ENCODE assay signal across 15 cellular contexts in genomic region chr12:29970501-29970900, GRCh38.
"Had no signal": no experiment of that assay in that cellular context is flagged by ENCODE, and none has a peak within 500 bp of the region (broad histone marks: within the 10 kb centered on the region; RNA-seq: fewer than 3 reads in every experiment).

No MANE protein-coding gene starts in this region.

- H3K36me3 ChIP-seq: transverse colon had no signal

- H3K9me3 Mint-ChIP-seq: activated CD4-positive, alpha-beta memory T cell treated with anti-CD3 and anti-CD28 coated beads for 36 hours; activated T-helper 1 cell treated with anti-CD3 and anti-CD28 coated beads, Interleukin-12 subunit alpha, Interleukin-12 subunit beta, Interleukin-2, Interleukin-4 antibody, amounts not matched to agents 30 ng/mL and 10 ng/mL and 1 ng/mL, durations not matched to agents 14 hours and 24 hours and 36 hours had no signal

- H3K4me1 Mint-ChIP-seq: immature natural killer cell; naive thymus-derived CD4-positive, alpha-beta T cell had no signal

- H3K27ac Mint-ChIP-seq: activated CD4-positive, alpha-beta memory T cell treated with anti-CD3 and anti-CD28 coated beads for 36 hours; activated T-helper 1 cell treated with anti-CD3 and anti-CD28 coated beads, Interleukin-12 subunit alpha, Interleukin-12 subunit beta, Interleukin-2, Interleukin-4 antibody, amounts not matched to agents 30 ng/mL and 10 ng/mL and 1 ng/mL, durations not matched to agents 14 hours and 24 hours and 36 hours; effector memory CD8-positive, alpha-beta T cell; immature natural killer cell; naive thymus-derived CD4-positive, alpha-beta T cell had no signal

- ATAC-seq: effector memory CD8-positive, alpha-beta T cell; naive thymus-derived CD4-positive, alpha-beta T cell had no signal

- H3K27me3 Mint-ChIP-seq: activated CD4-positive, alpha-beta memory T cell treated with anti-CD3 and anti-CD28 coated beads for 36 hours; effector memory CD8-positive, alpha-beta T cell; naive thymus-derived CD4-positive, alpha-beta T cell had no signal

- H3K36me3 Mint-ChIP-seq: activated CD4-positive, alpha-beta memory T cell treated with anti-CD3 and anti-CD28 coated beads for 36 hours; immature natural killer cell; naive thymus-derived CD4-positive, alpha-beta T cell had no signal

- H3K4me3 ChIP-seq: lung, transverse colon had no signal

- DNase-seq: activated CD4-positive, alpha-beta memory T cell treated with anti-CD3 and anti-CD28 coated beads for 36 hours; activated CD8-positive, alpha-beta memory T cell treated with anti-CD3 and anti-CD28 coated beads, Interleukin-2, amount 50 U/mL, for 48 hours; activated naive CD4-positive, alpha-beta T cell; caudate nucleus; cortex of kidney; effector memory CD8-positive, alpha-beta T cell; erythroblast; glutamatergic neuron; immature natural killer cell; naive thymus-derived CD4-positive, alpha-beta T cell; T1000; transverse colon had no signal

- H3K4me1 ChIP-seq: transverse colon had no signal

- H3K27me3 ChIP-seq: transverse colon had no signal

- H3K4me3 Mint-ChIP-seq: activated CD4-positive, alpha-beta memory T cell treated with anti-CD3 and anti-CD28 coated beads for 36 hours; activated T-helper 1 cell treated with anti-CD3 and anti-CD28 coated beads, Interleukin-12 subunit alpha, Interleukin-12 subunit beta, Interleukin-2, Interleukin-4 antibody, amounts not matched to agents 30 ng/mL and 10 ng/mL and 1 ng/mL, durations not matched to agents 14 hours and 24 hours and 36 hours; effector memory CD8-positive, alpha-beta T cell; immature natural killer cell; naive thymus-derived CD4-positive, alpha-beta T cell had no signal

- H3K9me3 ChIP-seq: transverse colon had no signal

- H3K27ac ChIP-seq: transverse colon, VCaP had no signal
